ENCODE assay signal across 8 cellular contexts in the genomic region with DNA sequence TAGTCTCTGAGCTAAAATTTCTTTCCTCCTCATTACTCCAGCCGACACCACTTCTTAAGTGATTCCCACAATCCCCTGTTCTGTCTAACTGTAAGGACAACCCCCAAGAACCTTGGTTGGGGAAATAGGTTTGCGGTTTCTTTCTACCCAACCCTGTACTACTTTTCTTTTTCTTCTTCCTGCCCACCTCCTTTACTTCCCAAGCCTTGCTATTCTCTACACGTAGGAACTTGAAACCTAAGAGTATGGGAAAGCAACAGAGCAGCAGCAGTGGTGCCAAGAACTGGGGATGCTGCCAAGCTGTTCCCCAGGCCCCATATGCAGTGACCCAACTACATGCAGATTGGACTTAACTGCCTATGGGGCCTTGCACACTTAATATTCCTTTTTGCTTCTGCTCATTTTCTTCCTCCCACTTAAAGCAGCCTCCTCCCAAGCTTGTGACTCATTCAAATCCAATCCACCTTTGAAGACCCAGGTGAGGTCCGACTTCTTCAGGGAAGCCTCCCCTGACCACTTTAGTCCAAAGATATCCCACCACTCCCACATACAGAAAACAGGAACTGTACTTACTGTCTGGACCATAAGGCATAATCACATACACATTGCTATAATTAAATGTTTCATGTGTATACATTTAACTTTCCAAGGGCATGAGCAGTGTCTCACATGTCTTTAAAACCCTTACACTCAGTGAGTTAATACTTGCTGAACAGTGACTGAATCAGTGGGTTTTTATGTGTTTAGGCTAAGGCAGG. TPM values are rescaled to one million over a fixed set of nuclear protein-coding genes. Genes with fewer than 3 reads are reported as not detected.
A peak's percentile ranks its signal among the peaks of the same experiment; 100 is the strongest.
DNase-seq lines count a peak whose midpoint lies in the region; ATAC-seq, FAIRE-seq and TF ChIP-seq lines count a peak whose summit lies in the region.

No MANE protein-coding gene starts in this region.

- no peak for ATAC-seq in CD4-positive, CD25-positive, alpha-beta regulatory T cell (ENCODE audit: low read depth in 2 of 2)
- ATAC-seq in naive B cell (ENCODE audit: low read depth in 2 of 2), result no peak
- no peak for ATAC-seq in GM19351 (IDR thresholded peaks at IDR 0.05; ENCODE audit: unreplicated experiment)
- ATAC-seq in GM21515 (IDR thresholded peaks at IDR 0.05; ENCODE audit: unreplicated experiment), result no peak

- TF ChIP-seq CTCF in brain (conservative IDR thresholded peaks at IDR 0.05), result no peak

- no peaks in the 10 kb centered on the region for H3K36me3 ChIP-seq in CD4-positive, CD25-positive, alpha-beta regulatory T cell (ENCODE audit: control insufficient read depth, insufficient read depth, low read length)

- H3K9me3 Mint-ChIP-seq in CD4-positive, CD25-positive, alpha-beta regulatory T cell, result no peaks in the 10 kb centered on the region
- H3K9me3 Mint-ChIP-seq in IgD-negative memory B cell (no peaks in the 10 kb centered on the region), brain (peaks cover 0 to 5% (median 0%) of the 10 kb centered on the region in 5 experiments), naive B cell (peaks cover 0 to 5% (median 0%) of the 10 kb centered on the region in 7 donors)

- H3K27me3 ChIP-seq in CD4-positive, CD25-positive, alpha-beta regulatory T cell (ENCODE audit: control insufficient read depth, insufficient read depth, low read length), result no peaks in the 10 kb centered on the region

- H3K27me3 Mint-ChIP-seq in CD4-positive, CD25-positive, alpha-beta regulatory T cell, result no peaks in the 10 kb centered on the region
- H3K27me3 Mint-ChIP-seq in IgD-negative memory B cell, result no peaks in the 10 kb centered on the region
- H3K27me3 Mint-ChIP-seq in brain, result no peaks in the 10 kb centered on the region
- peaks cover 0 to 5% (median 0%) of the 10 kb centered on the region in 3 donors for H3K27me3 Mint-ChIP-seq in naive B cell

- no peak for TF ChIP-seq POLR2A in GM12892 (IDR thresholded peaks at IDR 0.05; ENCODE audit: low read depth, low read length)

- no peak for DNase-seq in CD4-positive, CD25-positive, alpha-beta regulatory T cell
- no peak for DNase-seq in naive B cell
- DNase-seq in HEK293T (ENCODE audit: extremely low spot score), result no peak
- no peak for DNase-seq in GM12892 (ENCODE audit: insufficient read length)

- H3K36me3 Mint-ChIP-seq in CD4-positive, CD25-positive, alpha-beta regulatory T cell, result peaks cover 11% of the 10 kb centered on the region
- no peaks in the 10 kb centered on the region for H3K36me3 Mint-ChIP-seq in IgD-negative memory B cell
- peaks cover 9% of the 10 kb centered on the region for H3K36me3 Mint-ChIP-seq in brain
- H3K36me3 Mint-ChIP-seq in naive B cell, result no peaks in the 10 kb centered on the region

- no peaks in the 10 kb centered on the region for H3K9me3 ChIP-seq in CD4-positive, CD25-positive, alpha-beta regulatory T cell (ENCODE audit: control insufficient read depth in 2 of 2, low read length in 2 of 2)

- H3K4me1 ChIP-seq in CD4-positive, CD25-positive, alpha-beta regulatory T cell (ENCODE audit: control insufficient read depth, insufficient read depth, low read length, poor library complexity, severe bottlenecking), result peaks cover 24% of the 10 kb centered on the region

- POLR2A ChIA-PET in HEK293T (lab: Yijun Ruan, JAX), result interaction anchor here (1.1 kb wide), 1 partner anchor 459 kb away, joined by 3 read pairs; no protein-coding TSS in a partner anchor

- CTCF ChIA-PET in HEK293T (lab: Yijun Ruan, JAX), result interaction anchor here (1.1 kb wide), 1 partner anchor 139 kb away, joined by 3 read pairs; no protein-coding TSS in a partner anchor

- H3K4me1 Mint-ChIP-seq in CD4-positive, CD25-positive, alpha-beta regulatory T cell, result peaks cover 4 to 59% (median 47%) of the 10 kb centered on the region in 4 donors
- H3K4me1 Mint-ChIP-seq in IgD-negative memory B cell (peaks cover 19 to 39% (median 32%) of the 10 kb centered on the region in 3 donors), brain (peaks cover 54% of the 10 kb centered on the region), naive B cell (peaks cover 27 to 51% (median 39%) of the 10 kb centered on the region in 3 donors)

- H3K4me3 Mint-ChIP-seq in CD4-positive, CD25-positive, alpha-beta regulatory T cell, result peak overlapping the region; percentile 36 to 87 (median 82)
- H3K4me3 Mint-ChIP-seq in IgD-negative memory B cell (peak overlapping the region; percentile 64 to 93 (median 82)), brain (peak overlapping the region; percentile 81 to 93 (median 87)), naive B cell (peak overlapping the region; percentile 69 to 91 (median 88))

- peak overlapping the region; percentile 83 for H3K4me3 ChIP-seq in CD4-positive, CD25-positive, alpha-beta regulatory T cell (ENCODE audit: low read depth, low read length)

- peak overlapping the region in 2 of 3 donors; percentile 47 to 63 for H3K27ac Mint-ChIP-seq in CD4-positive, CD25-positive, alpha-beta regulatory T cell
- H3K27ac Mint-ChIP-seq in IgD-negative memory B cell (peak overlapping the region in 2 of 3 donors; percentile 7 to 31), brain (peak overlapping the region; percentile 22 to 95 (median 88)), naive B cell (peak overlapping the region in 4 of 6 donors; percentile 30 to 80 (median 66))

- H3K27ac ChIP-seq in CD4-positive, CD25-positive, alpha-beta regulatory T cell (ENCODE audit: insufficient read depth, low read length, poor library complexity, severe bottlenecking), result no peak overlapping the region

- no peak for FAIRE-seq in GM12892 (lab: Jason Lieb, UNC)

TF ChIP-seq in HEK293T, 16 proteins besides CTCF, POLR2A, EP300 and RAD21:
- TF ChIP-seq CTBP1 (IDR thresholded peaks at IDR 0.05; ENCODE audit: borderline replicate concordance) (no peak), ELF4 (IDR thresholded peaks at IDR 0.05) (no peak), TARDBP (IDR thresholded peaks at IDR 0.05) (no peak), ZNF384 (IDR thresholded peaks at IDR 0.05) (no peak), PKNOX1 (IDR thresholded peaks at IDR 0.05) (no peak), HDGF (IDR thresholded peaks at IDR 0.05; ENCODE audit: borderline replicate concordance) (no peak), FOXK2 (IDR thresholded peaks at IDR 0.05) (no peak)

RNA-seq across cellular contexts. Expression of gene FAM120C, which starts 1.7 kb away (rescaled TPM):
- 12.7 TPM for total RNA-seq in CD4-positive, CD25-positive, alpha-beta regulatory T cell
- 1 to 10 TPM; 3.3 to 6.5 (median 5.1) TPM for polyA plus RNA-seq in CD4-positive, CD25-positive, alpha-beta regulatory T cell
- polyA plus RNA-seq in IgD-negative memory B cell (5.2 TPM), brain (ENCODE audit: insufficient read depth, low read depth, low replicate concordance) (5.6 TPM), naive B cell (ENCODE audit: low read depth in 6 of 6) (1 to 10 TPM; 2.7 to 6.8 (median 5.4) TPM)
- 2.3 TPM for polyA plus RNA-seq in GM12892 (2012; ENCODE audit: missing spikeins)

Comparison
In these comparisons a context has a peak if more than half of its experiments do, and no peak if none do; other contexts are left out.
1. H3K27ac Mint-ChIP-seq: peak in every context shown above with its lines; median percentile 88 in brain; 66 in naive B cell; 55 in CD4-positive, CD25-positive, alpha-beta regulatory T cell; 19 in IgD-negative memory B cell.